1 cellular context compared by ENCODE assay signal in the genomic region with DNA sequence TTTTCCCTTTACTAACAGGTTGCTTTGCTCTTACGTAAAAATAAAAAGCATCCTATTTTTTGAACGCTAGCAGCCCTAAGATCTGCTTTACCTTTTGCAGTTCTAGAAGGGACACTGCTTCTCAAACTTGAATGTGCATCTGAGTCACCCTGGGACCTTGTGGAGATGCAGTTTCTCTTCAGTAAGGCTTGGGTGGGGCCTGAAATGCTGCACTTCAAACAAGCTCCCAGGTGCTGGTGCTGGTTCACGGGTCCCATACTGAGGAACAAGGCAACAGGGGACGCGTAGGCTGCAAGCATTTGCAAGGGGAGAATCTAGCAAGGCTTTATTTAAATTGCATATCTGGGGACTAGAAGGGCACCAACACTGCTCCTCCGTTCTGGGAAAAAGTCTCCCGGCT.
TF ChIP-seq lines count a peak whose summit lies in the region.

No MANE protein-coding gene starts in this region.

TF ChIP-seq in H1, 55 proteins besides CTCF, POLR2A, EP300 and RAD21:
- TF ChIP-seq CHD7 (IDR thresholded peaks at IDR 0.05; ENCODE audit: insufficient replicate concordance, low read length): no peak
- TF ChIP-seq CTBP2 (IDR thresholded peaks at IDR 0.05; ENCODE audit: borderline replicate concordance, insufficient read depth, insufficient read length, low read length): no peak
